ENCODE assay signal across 12 cellular contexts in the genomic region with DNA sequence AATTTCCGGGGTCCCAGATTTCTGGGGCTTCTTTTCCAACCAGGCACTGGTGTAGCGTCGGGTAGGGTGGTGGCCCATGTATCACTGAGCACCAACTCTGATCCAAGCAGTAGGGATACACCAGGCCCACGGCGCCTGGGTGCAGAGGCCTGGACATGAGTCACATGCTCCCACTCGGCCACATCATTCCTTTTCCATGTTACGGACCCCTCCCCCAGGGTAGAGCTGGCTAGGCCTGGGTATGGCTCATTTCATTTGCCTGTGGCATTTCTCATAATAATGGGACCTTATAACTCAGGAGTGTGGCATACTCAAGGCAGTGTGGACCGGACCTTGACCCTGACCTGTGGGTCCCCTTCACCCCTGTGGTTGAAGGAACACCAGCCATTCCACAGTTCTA.
"Had no signal": no experiment of that assay in that cellular context is flagged by ENCODE, and none has a peak within 500 bp of the region (broad histone marks: within the 10 kb centered on the region; RNA-seq: fewer than 3 reads in every experiment).

No MANE protein-coding gene starts in this region.

- H3K4me1 ChIP-seq: body of pancreas, psoas muscle, sigmoid colon had no signal

- ATAC-seq: body of pancreas, psoas muscle had no signal

- H3K27me3 ChIP-seq: body of pancreas, upper lobe of left lung had no signal

- DNase-seq: activated CD4-positive, alpha-beta memory T cell treated with anti-CD3 and anti-CD28 coated beads for 36 hours; activated CD8-positive, alpha-beta memory T cell treated with anti-CD3 and anti-CD28 coated beads, Interleukin-2, amount 50 U/mL, for 4 hours; activated naive CD4-positive, alpha-beta T cell treated with Interleukin-2 at 50 U/mL for 16 hours; body of pancreas; immature natural killer cell; occipital lobe; psoas muscle; sigmoid colon; stimulated activated CD4-positive, alpha-beta T cell treated with anti-CD3 and anti-CD28 coated beads, Interleukin-4, amount 100 ng/mL, for 1 hour; stimulated activated CD8-positive, alpha-beta memory T cell treated with anti-CD3 and anti-CD28 coated beads, Interleukin-4, amount 100 ng/mL, for 48 hours; SW 1271; upper lobe of left lung had no signal

- H3K9me3 ChIP-seq: body of pancreas, psoas muscle, sigmoid colon, upper lobe of left lung had no signal

- H3K36me3 ChIP-seq: sigmoid colon, upper lobe of left lung had no signal

- H3K4me3 ChIP-seq: body of pancreas, psoas muscle, sigmoid colon, upper lobe of left lung had no signal

- H3K27ac ChIP-seq: body of pancreas, psoas muscle, sigmoid colon had no signal
